ENCODE assay signal across 1 cellular context in genomic region chr3:58495101-58495500, GRCh38.
TF ChIP-seq lines count a peak whose summit lies in the region.

No MANE protein-coding gene starts in this region.

TF ChIP-seq in A549, 52 proteins besides CTCF, POLR2A, EP300 and RAD21:
- no peak for TF ChIP-seq HOXB5 (CRISPR knock-in tag; IDR thresholded peaks at IDR 0.05)
- no peak for TF ChIP-seq FOSL2 (IDR thresholded peaks at IDR 0.05)
- TF ChIP-seq FOSL2 (CRISPR knock-in tag; IDR thresholded peaks at IDR 0.05), result no peak
- no peak for TF ChIP-seq SREBF2 (IDR thresholded peaks at IDR 0.05)
- no peak for TF ChIP-seq NPAS2 (CRISPR knock-in tag; IDR thresholded peaks at IDR 0.05; ENCODE audit: borderline replicate concordance)
- no peak for TF ChIP-seq GATA3 (IDR thresholded peaks at IDR 0.05; ENCODE audit: borderline replicate concordance)
- TF ChIP-seq KDM1A (IDR thresholded peaks at IDR 0.05; ENCODE audit: low read depth), result no peak
- TF ChIP-seq ELK1 (IDR thresholded peaks at IDR 0.05; ENCODE audit: low read depth, low read length), result no peak
- no peak for TF ChIP-seq ZFP36 (IDR thresholded peaks at IDR 0.05; ENCODE audit: borderline replicate concordance, partially characterized antibody)
- no peak for TF ChIP-seq KDM5A (IDR thresholded peaks at IDR 0.05)
- TF ChIP-seq CHD2 (IDR thresholded peaks at IDR 0.05; ENCODE audit: low read length, partially characterized antibody), result no peak
- no peak for TF ChIP-seq CBX2 (IDR thresholded peaks at IDR 0.05; ENCODE audit: borderline replicate concordance, low read depth)
- TF ChIP-seq ZSCAN20 (CRISPR knock-in tag; IDR thresholded peaks at IDR 0.05), result no peak
- no peak for TF ChIP-seq FOSB (CRISPR knock-in tag; IDR thresholded peaks at IDR 0.05)
- TF ChIP-seq E2F6 (IDR thresholded peaks at IDR 0.05; ENCODE audit: borderline replicate concordance, low read depth), result no peak
- TF ChIP-seq ZC3H11A (IDR thresholded peaks at IDR 0.05), result no peak
